Comparison of ENCODE assay signal across 18 cellular contexts in the genomic region with DNA sequence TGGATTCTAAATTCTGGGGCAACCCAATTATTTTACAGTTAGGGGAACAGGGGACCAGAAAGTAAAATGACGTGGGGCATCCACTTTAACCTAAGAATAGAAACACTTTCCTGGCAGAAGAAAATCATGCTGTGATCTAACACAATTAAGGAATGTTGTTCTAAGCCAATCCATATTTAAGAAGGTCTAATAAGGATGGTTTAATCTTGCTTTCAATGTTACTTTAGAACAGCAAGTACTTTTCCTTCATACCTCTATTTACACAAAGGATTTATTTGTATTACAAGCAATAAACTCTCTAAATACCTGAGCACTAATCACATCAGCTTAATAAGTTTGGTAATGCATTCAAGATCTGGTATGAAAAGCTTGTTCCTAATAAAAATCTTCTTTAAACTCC. TPM values are rescaled to one million over a fixed set of nuclear protein-coding genes. Genes with fewer than 3 reads are reported as not detected.
DNase-seq lines count a peak whose midpoint lies in the region; ATAC-seq and TF ChIP-seq lines count a peak whose summit lies in the region.
"Had no signal": no experiment of that assay in that cellular context is flagged by ENCODE, and none has a peak within 500 bp of the region (broad histone marks: within the 10 kb centered on the region; RNA-seq: fewer than 3 reads in every experiment).

No MANE protein-coding gene starts in this region.

- TF ChIP-seq EP300 in gastroesophageal sphincter (IDR thresholded peaks at IDR 0.05) (peak; percentile 59), sigmoid colon (IDR thresholded peaks at IDR 0.05) (no peak)

- H3K36me3 Mint-ChIP-seq in activated T-cell treated with anti-CD3 and anti-CD28 coated beads, Interleukin-2, amount 50 U/mL, for 24 hours (ENCODE audit: low read depth) = no peaks in the 10 kb centered on the region

- TF ChIP-seq CTCF in 22Rv1 (IDR thresholded peaks at IDR 0.05) = no peak
- no peak for TF ChIP-seq CTCF in LNCaP clone FGC (IDR thresholded peaks at IDR 0.05; ENCODE audit: control insufficient read depth, extremely low read depth, insufficient read depth)
- no peak for TF ChIP-seq CTCF in gastroesophageal sphincter (IDR thresholded peaks at IDR 0.05)
- no peak for TF ChIP-seq CTCF in sigmoid colon (IDR thresholded peaks at IDR 0.05)
- no peak for TF ChIP-seq CTCF in GM20000 (IDR thresholded peaks at IDR 0.05; ENCODE audit: extremely low read depth, missing control alignments)

- no peaks in the 10 kb centered on the region for H3K27me3 Mint-ChIP-seq in activated T-cell treated with anti-CD3 and anti-CD28 coated beads, Interleukin-2, amount 50 U/mL, for 24 hours

- 20 to 38% methylated on average over 1 of the region's 1 CpG for WGBS in gastroesophageal sphincter (ENCODE audit: low coverage in 1 of 2), 2 donors
- 86 to 91% methylated on average over 1 of the region's 1 CpG for WGBS in sigmoid colon, 2 donors

- H3K27ac ChIP-seq in 22Rv1 (peak overlapping the region; percentile 91), gastroesophageal sphincter (peak overlapping the region; percentile 49 to 91 (median 73)), sigmoid colon (peak overlapping the region; percentile 49 to 77 (median 61))
- H3K27ac ChIP-seq: PC-9, RWPE1, SK-N-MC had no signal

- no peaks in the 10 kb centered on the region for H3K9me3 Mint-ChIP-seq in activated T-cell treated with anti-CD3 and anti-CD28 coated beads, Interleukin-2, amount 50 U/mL, for 24 hours

- H3K4me1 ChIP-seq in gastroesophageal sphincter = peaks cover 5 to 49% (median 5%) of the 10 kb centered on the region in 3 donors
- H3K4me1 ChIP-seq in sigmoid colon = peaks cover 0 to 38% (median 29%) of the 10 kb centered on the region in 4 donors

- no peak overlapping the region for H3K4me3 Mint-ChIP-seq in activated T-cell treated with anti-CD3 and anti-CD28 coated beads, Interleukin-2, amount 50 U/mL, for 24 hours
- H3K4me3 Mint-ChIP-seq: B cell had no signal

- H3K4me1 Mint-ChIP-seq in activated T-cell treated with anti-CD3 and anti-CD28 coated beads, Interleukin-2, amount 50 U/mL, for 24 hours (ENCODE audit: low read depth) = no peaks in the 10 kb centered on the region

- H3K9me3 ChIP-seq in gastroesophageal sphincter (no peaks in the 10 kb centered on the region), sigmoid colon (no peaks in the 10 kb centered on the region)

- no peak for TF ChIP-seq POLR2A in gastroesophageal sphincter (IDR thresholded peaks at IDR 0.05)
- TF ChIP-seq POLR2A in sigmoid colon (IDR thresholded peaks at IDR 0.05) = no peak

- H3K27me3 ChIP-seq in gastroesophageal sphincter (no peaks in the 10 kb centered on the region), sigmoid colon (no peaks in the 10 kb centered on the region)

- peak; percentile 45 for ATAC-seq in gastroesophageal sphincter
- ATAC-seq in GM18511 (IDR thresholded peaks at IDR 0.05; ENCODE audit: unreplicated experiment) = no peak

- no peak overlapping the region for H3K27ac Mint-ChIP-seq in activated T-cell treated with anti-CD3 and anti-CD28 coated beads, Interleukin-2, amount 50 U/mL, for 24 hours
- H3K27ac Mint-ChIP-seq: B cell had no signal

- intact Hi-C loops in sigmoid colon (cut with DNase I) = no loop called here

- H3K36me3 ChIP-seq in gastroesophageal sphincter = peaks cover 0 to 5% of the 10 kb centered on the region in 2 donors
- H3K36me3 ChIP-seq in sigmoid colon = no peaks in the 10 kb centered on the region

- H3K4me3 ChIP-seq in LNCaP clone FGC (ENCODE audit: low read depth, low read length) (no peak overlapping the region), gastroesophageal sphincter (no peak overlapping the region), sigmoid colon (no peak overlapping the region)
- H3K4me3 ChIP-seq: PC-9, SK-N-MC had no signal

- DNase-seq in LNCaP clone FGC (ENCODE audit: low read depth) = peak; percentile 88
- DNase-seq in sigmoid colon = no peak
- no peak for DNase-seq in mesenteric fat pad (ENCODE audit: low spot score)
- no peak for DNase-seq in activated T-cell treated with anti-CD3 and anti-CD28 coated beads, Interleukin-2, amount 50 U/mL, for 24 hours
- no peak for DNase-seq in GM20000 (ENCODE audit: low spot score)
- DNase-seq: EL, NCI-H1417 treated with DMSO at 0.1 percent for 48 hours, NCI-H187 treated with DMSO at 0.1 percent for 48 hours, NCI-H2107, PC-9, SHP77 treated with DMSO at 0.1 percent for 48 hours had no signal

RNA-seq across cellular contexts. Expression of a gene that starts 32.4 kb away (rescaled TPM):
- 10 to 100 TPM; 22.8 to 70.5 (median 42.0) TPM for total RNA-seq in gastroesophageal sphincter
- total RNA-seq in sigmoid colon = 10 to 100 TPM in 2 of 4 donors, 1 to 10 TPM in 2; 4.6 to 20.7 (median 10.9) TPM
- polyA plus RNA-seq in sigmoid colon = under 1 TPM in 2 of 3 donors, not detected in 1; under 0.01 to 0.32 TPM
- total RNA-seq in mesenteric fat pad = 0.13 TPM
- total RNA-seq: MCF 10A had no signal
